ENCODE assay signal across 13 cellular contexts in the genomic region with DNA sequence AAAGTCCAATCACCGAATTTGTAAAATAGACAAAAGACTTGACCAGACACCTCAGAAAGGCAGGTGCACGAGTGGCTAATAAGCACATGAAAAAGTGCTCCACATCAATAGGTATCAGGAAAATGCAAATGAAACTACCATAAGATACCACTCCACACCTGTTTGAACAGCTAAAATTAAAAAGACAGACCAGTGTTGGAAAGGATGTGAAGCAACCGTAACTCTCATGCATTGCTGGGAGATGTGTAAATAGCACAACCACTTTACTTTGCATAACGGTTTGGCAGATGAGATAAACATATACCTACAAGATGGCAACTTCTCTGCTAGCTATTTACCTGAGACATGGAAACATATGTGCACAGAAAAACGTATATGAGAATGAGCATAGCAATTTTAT. TPM values are rescaled to one million over a fixed set of nuclear protein-coding genes. Genes with fewer than 3 reads are reported as not detected.
A peak's percentile ranks its signal among the peaks of the same experiment; 100 is the strongest.
DNase-seq lines count a peak whose midpoint lies in the region; ATAC-seq and TF ChIP-seq lines count a peak whose summit lies in the region.
"Had no signal": no experiment of that assay in that cellular context is flagged by ENCODE, and none has a peak within 500 bp of the region (broad histone marks: within the 10 kb centered on the region; RNA-seq: fewer than 3 reads in every experiment).

No MANE protein-coding gene starts in this region.

- no peak for TF ChIP-seq CTCF in upper lobe of left lung (IDR thresholded peaks at IDR 0.05)

- H3K4me3 ChIP-seq in upper lobe of left lung, result no peak overlapping the region

- ATAC-seq in GM18517 (IDR thresholded peaks at IDR 0.05; ENCODE audit: unreplicated experiment) (peak; percentile 91), GM21390 (IDR thresholded peaks at IDR 0.05; ENCODE audit: unreplicated experiment) (peak; percentile 88), HG03039 (IDR thresholded peaks at IDR 0.05; ENCODE audit: unreplicated experiment) (peak; percentile 85), SK-N-SH treated with all-trans-retinoic acid at 6 μM for 48 hours (no peak), upper lobe of left lung (ENCODE audit: low FRiP score in 2 of 2) (no peak)

- H3K27me3 ChIP-seq in upper lobe of left lung, result no peaks in the 10 kb centered on the region
- H3K27me3 ChIP-seq: brain microvascular endothelial cell had no signal

- TF ChIP-seq POLR2A in upper lobe of left lung (IDR thresholded peaks at IDR 0.05), result no peak

- no peaks in the 10 kb centered on the region for H3K9me3 ChIP-seq in upper lobe of left lung

- no peak for TF ChIP-seq EP300 in upper lobe of left lung (IDR thresholded peaks at IDR 0.05)

- DNase-seq in NCI-H345 treated with DMSO at 0.1 percent for 48 hours (lab: John Stamatoyannopoulos, UW; ENCODE audit: unreplicated experiment), result peak; percentile 6
- DNase-seq in stimulated activated CD4-positive, alpha-beta T cell treated with anti-CD3 and anti-CD28 coated beads, Interleukin-4, amount 100 ng/mL, for 24 hours, result no peak
- DNase-seq in upper lobe of left lung, result no peak
- no peak for DNase-seq in stimulated activated CD8-positive, alpha-beta memory T cell treated with anti-CD3 and anti-CD28 coated beads, Interleukin-4, amount 100 ng/mL, for 48 hours
- DNase-seq: brain microvascular endothelial cell; CD8-positive, alpha-beta memory T cell; hippocampal formation; NCI-H1694 had no signal

- H3K4me1 ChIP-seq in upper lobe of left lung, result no peaks in the 10 kb centered on the region

- 65 to 73% methylated on average over 5 of the region's 5 CpGs for WGBS in upper lobe of left lung, 2 donors

- H3K36me3 ChIP-seq in upper lobe of left lung, result no peaks in the 10 kb centered on the region
- H3K36me3 ChIP-seq: brain microvascular endothelial cell had no signal

- H3K27ac ChIP-seq in upper lobe of left lung, result no peak overlapping the region
- H3K27ac ChIP-seq: brain microvascular endothelial cell, VCaP had no signal

TF ChIP-seq in SK-N-SH treated with all-trans-retinoic acid at 6 μM for 48 hours, 23 proteins besides CTCF, POLR2A, EP300 and RAD21:
- TF ChIP-seq ISL1 (CRISPR knock-in tag; IDR thresholded peaks at IDR 0.05), result no peak
- no peak for TF ChIP-seq TCF4 (CRISPR knock-in tag; IDR thresholded peaks at IDR 0.05; ENCODE audit: borderline replicate concordance)
- no peak for TF ChIP-seq RARB (CRISPR knock-in tag; IDR thresholded peaks at IDR 0.05)
- no peak for TF ChIP-seq SNAI2 (CRISPR knock-in tag; IDR thresholded peaks at IDR 0.05)
- no peak for TF ChIP-seq CREB5 (CRISPR knock-in tag; IDR thresholded peaks at IDR 0.05; ENCODE audit: low read depth)
- no peak for TF ChIP-seq TOX (CRISPR knock-in tag; IDR thresholded peaks at IDR 0.05; ENCODE audit: borderline replicate concordance)
- no peak for TF ChIP-seq GLIS3 (CRISPR knock-in tag; IDR thresholded peaks at IDR 0.05)
- TF ChIP-seq, protein P1, sequence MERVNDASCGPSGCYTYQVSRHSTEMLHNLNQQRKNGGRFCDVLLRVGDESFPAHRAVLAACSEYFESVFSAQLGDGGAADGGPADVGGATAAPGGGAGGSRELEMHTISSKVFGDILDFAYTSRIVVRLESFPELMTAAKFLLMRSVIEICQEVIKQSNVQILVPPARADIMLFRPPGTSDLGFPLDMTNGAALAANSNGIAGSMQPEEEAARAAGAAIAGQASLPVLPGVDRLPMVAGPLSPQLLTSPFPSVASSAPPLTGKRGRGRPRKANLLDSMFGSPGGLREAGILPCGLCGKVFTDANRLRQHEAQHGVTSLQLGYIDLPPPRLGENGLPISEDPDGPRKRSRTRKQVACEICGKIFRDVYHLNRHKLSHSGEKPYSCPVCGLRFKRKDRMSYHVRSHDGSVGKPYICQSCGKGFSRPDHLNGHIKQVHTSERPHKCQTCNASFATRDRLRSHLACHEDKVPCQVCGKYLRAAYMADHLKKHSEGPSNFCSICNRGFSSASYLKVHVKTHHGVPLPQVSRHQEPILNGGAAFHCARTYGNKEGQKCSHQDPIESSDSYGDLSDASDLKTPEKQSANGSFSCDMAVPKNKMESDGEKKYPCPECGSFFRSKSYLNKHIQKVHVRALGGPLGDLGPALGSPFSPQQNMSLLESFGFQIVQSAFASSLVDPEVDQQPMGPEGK (CRISPR knock-in tag; IDR thresholded peaks at IDR 0.05; ENCODE audit: borderline replicate concordance), result no peak
- no peak for TF ChIP-seq CSRNP3 (CRISPR knock-in tag; IDR thresholded peaks at IDR 0.05)
- TF ChIP-seq ARNTL (CRISPR knock-in tag; IDR thresholded peaks at IDR 0.05; ENCODE audit: borderline replicate concordance, low read depth), result no peak
- TF ChIP-seq PPARA (CRISPR knock-in tag; IDR thresholded peaks at IDR 0.05; ENCODE audit: borderline replicate concordance), result no peak
- TF ChIP-seq POU6F1 (CRISPR knock-in tag; IDR thresholded peaks at IDR 0.05; ENCODE audit: borderline replicate concordance, low read depth), result no peak

RNA-seq across cellular contexts. Expression of gene CADPS, which starts 56.9 kb away (rescaled TPM):
- total RNA-seq in upper lobe of left lung, result 1 to 10 TPM in 2 of 6 donors, under 1 TPM in 1, not detected in 3; 0.29 to 1.5 (median 1.2) TPM
- total RNA-seq: CD8-positive, alpha-beta memory T cell had no signal

Comparison
In these comparisons a context has a peak if more than half of its experiments do, and no peak if none do; other contexts are left out.
1. ATAC-seq: peak in GM18517 (single experiment), GM21390 (single experiment) and HG03039 (single experiment); none in SK-N-SH treated with all-trans-retinoic acid at 6 μM for 48 hours (single experiment) and upper lobe of left lung (0 of 2).